In the genomic region with DNA sequence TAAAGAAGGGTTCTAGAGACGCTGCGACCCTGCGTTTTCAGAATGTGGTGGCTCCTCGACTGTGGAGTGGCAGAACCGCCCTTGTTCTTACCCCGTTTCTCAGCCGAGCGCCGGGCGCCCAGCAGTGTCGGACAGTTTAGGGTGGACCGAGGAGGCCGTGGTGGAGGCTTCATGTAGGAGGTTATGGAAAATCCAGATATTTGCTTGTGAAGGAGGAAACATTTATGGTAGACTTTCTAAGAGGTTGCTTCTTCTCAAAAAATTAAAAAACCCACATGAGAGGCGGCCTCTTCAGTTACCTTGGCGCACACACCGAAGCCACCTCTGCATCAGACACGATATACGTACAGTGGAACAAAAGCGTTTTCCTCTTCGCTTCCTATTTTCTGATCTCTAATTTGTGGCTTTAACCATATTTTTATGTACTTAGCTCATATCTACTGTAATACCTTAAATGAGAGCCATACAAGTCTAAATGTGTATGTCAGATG, we compare ENCODE assay signal across 12 cellular contexts.
DNase-seq lines count a peak whose midpoint lies in the region; TF ChIP-seq lines count a peak whose summit lies in the region.
"Had no signal": no experiment of that assay in that cellular context is flagged by ENCODE, and none has a peak within 500 bp of the region (broad histone marks: within the 10 kb centered on the region; RNA-seq: fewer than 3 reads in every experiment).

No MANE protein-coding gene starts in this region.

- H3K27me3 ChIP-seq in vagina (no peaks in the 10 kb centered on the region), HAP-1 (ENCODE audit: low read depth) (no peaks in the 10 kb centered on the region)
- H3K27me3 ChIP-seq: transverse colon had no signal

- H3K27ac ChIP-seq in vagina, result no peak overlapping the region
- H3K27ac ChIP-seq: transverse colon had no signal

- DNase-seq in activated naive CD4-positive, alpha-beta T cell treated with Interleukin-2 at 50 U/mL for 16 hours, result peak; percentile 31
- no peak for DNase-seq in activated naive CD4-positive, alpha-beta T cell treated with anti-CD3 and anti-CD28 coated beads, Interleukin-2, amount 50 U/mL, for 16 hours
- no peak for DNase-seq in activated T-helper 1 cell treated with anti-CD3 and anti-CD28 coated beads, Interleukin-12 subunit alpha, Interleukin-12 subunit beta, Interleukin-2, Interleukin-4 antibody, amounts not matched to agents 30 ng/mL and 10 ng/mL and 1 ng/mL, durations not matched to agents 14 hours and 24 hours and 36 hours (ENCODE audit: low spot score)
- DNase-seq in mesenteric fat pad (ENCODE audit: low spot score), result peak; percentile 41
- DNase-seq in vagina (ENCODE audit: extremely low spot score in 2 of 2), result peak; percentile 11 to 49
- DNase-seq in HK-2 (ENCODE audit: unreplicated experiment), result no peak
- DNase-seq in NCI-H146 treated with DMSO at 0.1 percent for 48 hours (lab: John Stamatoyannopoulos, UW; ENCODE audit: unreplicated experiment), result no peak
- DNase-seq in HAP-1 (ENCODE audit: low spot score in 2 of 2), result no peak
- DNase-seq: effector CD8-positive, alpha-beta T cell; NCI-H2107; transverse colon had no signal

- no peaks in the 10 kb centered on the region for H3K9me3 Mint-ChIP-seq in activated T-helper 1 cell treated with anti-CD3 and anti-CD28 coated beads, Interleukin-12 subunit alpha, Interleukin-12 subunit beta, Interleukin-2, Interleukin-4 antibody, amounts not matched to agents 30 ng/mL and 10 ng/mL and 1 ng/mL, durations not matched to agents 14 hours and 24 hours and 36 hours
- H3K9me3 Mint-ChIP-seq: natural killer cell treated with Interleukin-12 subunit alpha and Interleukin-12 subunit beta and Interleukin-15 and Interleukin-18, amount 100 ng/mL, for 72 hours had no signal

- peaks cover 18% of the 10 kb centered on the region for H3K36me3 Mint-ChIP-seq in activated T-helper 1 cell treated with anti-CD3 and anti-CD28 coated beads, Interleukin-12 subunit alpha, Interleukin-12 subunit beta, Interleukin-2, Interleukin-4 antibody, amounts not matched to agents 30 ng/mL and 10 ng/mL and 1 ng/mL, durations not matched to agents 14 hours and 24 hours and 36 hours (ENCODE audit: low read depth)
- H3K36me3 Mint-ChIP-seq: natural killer cell treated with Interleukin-12 subunit alpha and Interleukin-12 subunit beta and Interleukin-15 and Interleukin-18, amount 100 ng/mL, for 72 hours had no signal

- H3K4me3 ChIP-seq in vagina (no peak overlapping the region), HAP-1 (no peak overlapping the region)
- H3K4me3 ChIP-seq: transverse colon had no signal

- in situ Hi-C loops in HAP-1 (cut with MboI; ENCODE audit: low sequenced_read_pairs), result no loop called here

- TF ChIP-seq POLR2A in vagina (IDR thresholded peaks at IDR 0.05), result no peak

- peaks cover 48% of the 10 kb centered on the region for H3K4me1 Mint-ChIP-seq in activated T-helper 1 cell treated with anti-CD3 and anti-CD28 coated beads, Interleukin-12 subunit alpha, Interleukin-12 subunit beta, Interleukin-2, Interleukin-4 antibody, amounts not matched to agents 30 ng/mL and 10 ng/mL and 1 ng/mL, durations not matched to agents 14 hours and 24 hours and 36 hours (ENCODE audit: low read depth)

- H3K4me1 ChIP-seq in vagina (peaks cover 6% of the 10 kb centered on the region), HAP-1 (no peaks in the 10 kb centered on the region)

- TF ChIP-seq CTCF in vagina (IDR thresholded peaks at IDR 0.05), result no peak

- no peaks in the 10 kb centered on the region for H3K9me3 ChIP-seq in vagina
- no peaks in the 10 kb centered on the region for H3K9me3 ChIP-seq in HAP-1
- H3K9me3 ChIP-seq: transverse colon had no signal

- H3K4me3 Mint-ChIP-seq in activated T-helper 1 cell treated with anti-CD3 and anti-CD28 coated beads, Interleukin-12 subunit alpha, Interleukin-12 subunit beta, Interleukin-2, Interleukin-4 antibody, amounts not matched to agents 30 ng/mL and 10 ng/mL and 1 ng/mL, durations not matched to agents 14 hours and 24 hours and 36 hours, result peak overlapping the region; percentile 70

- no peaks in the 10 kb centered on the region for H3K36me3 ChIP-seq in vagina
- H3K36me3 ChIP-seq in HAP-1 (replicated peaks), result no peaks in the 10 kb centered on the region
- H3K36me3 ChIP-seq: transverse colon had no signal

- intact Hi-C loops in activated T-helper 1 cell treated with anti-CD3 and anti-CD28 coated beads, Interleukin-12 subunit alpha, Interleukin-12 subunit beta, Interleukin-2, Interleukin-4 antibody, amounts not matched to agents 30 ng/mL and 10 ng/mL and 1 ng/mL, durations not matched to agents 14 hours and 24 hours and 36 hours (cut with micrococcal nuclease), result loop anchor here (1.0 to 2.0 kb wide), 2 partner anchors 8 to 14 kb away; no protein-coding TSS in a partner anchor
- intact Hi-C loops in vagina (cut with DNase I), result no loop called here

- peak overlapping the region; percentile 89 for H3K27ac Mint-ChIP-seq in activated T-helper 1 cell treated with anti-CD3 and anti-CD28 coated beads, Interleukin-12 subunit alpha, Interleukin-12 subunit beta, Interleukin-2, Interleukin-4 antibody, amounts not matched to agents 30 ng/mL and 10 ng/mL and 1 ng/mL, durations not matched to agents 14 hours and 24 hours and 36 hours

- peaks cover 2% of the 10 kb centered on the region for H3K27me3 Mint-ChIP-seq in activated T-helper 1 cell treated with anti-CD3 and anti-CD28 coated beads, Interleukin-12 subunit alpha, Interleukin-12 subunit beta, Interleukin-2, Interleukin-4 antibody, amounts not matched to agents 30 ng/mL and 10 ng/mL and 1 ng/mL, durations not matched to agents 14 hours and 24 hours and 36 hours (ENCODE audit: insufficient read depth)
- H3K27me3 Mint-ChIP-seq: natural killer cell treated with Interleukin-12 subunit alpha and Interleukin-12 subunit beta and Interleukin-15 and Interleukin-18, amount 100 ng/mL, for 72 hours had no signal

Comparison
In these comparisons a context has a peak if more than half of its experiments do, and no peak if none do; other contexts are left out.
1. DNase-seq: peak in activated naive CD4-positive, alpha-beta T cell treated with Interleukin-2 at 50 U/mL for 16 hours (single experiment), mesenteric fat pad (single experiment) and vagina (2 of 2); none in activated naive CD4-positive, alpha-beta T cell treated with anti-CD3 and anti-CD28 coated beads, Interleukin-2, amount 50 U/mL, for 16 hours (single experiment), activated T-helper 1 cell treated with anti-CD3 and anti-CD28 coated beads, Interleukin-12 subunit alpha, Interleukin-12 subunit beta, Interleukin-2, Interleukin-4 antibody, amounts not matched to agents 30 ng/mL and 10 ng/mL and 1 ng/mL, durations not matched to agents 14 hours and 24 hours and 36 hours (single experiment), HK-2 (single experiment), NCI-H146 treated with DMSO at 0.1 percent for 48 hours (single experiment) and HAP-1 (0 of 2).